16 cellular contexts compared by ENCODE assay signal in the genomic region with DNA sequence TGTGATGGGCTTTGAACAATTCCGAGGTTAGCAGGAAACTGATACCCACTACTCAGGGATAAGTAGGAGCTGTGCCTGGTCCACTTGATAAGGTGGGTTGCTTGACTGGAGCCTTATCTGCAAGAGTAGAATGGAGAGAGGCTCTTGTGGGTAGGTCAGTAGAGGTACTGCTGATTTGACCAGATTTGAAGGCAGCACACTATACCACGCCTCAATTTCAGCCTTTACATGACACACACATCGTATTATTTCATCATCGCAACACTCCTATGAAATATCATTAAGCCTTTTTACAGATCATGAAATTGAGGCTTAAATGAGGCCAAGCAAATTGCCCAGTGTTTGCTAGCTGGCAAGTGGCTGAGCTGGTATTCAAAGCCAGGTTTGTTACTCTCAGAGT.
A peak's percentile ranks its signal among the peaks of the same experiment; 100 is the strongest.
DNase-seq lines count a peak whose midpoint lies in the region; ATAC-seq, FAIRE-seq and TF ChIP-seq lines count a peak whose summit lies in the region.
"Had no signal": no experiment of that assay in that cellular context is flagged by ENCODE, and none has a peak within 500 bp of the region (broad histone marks: within the 10 kb centered on the region; RNA-seq: fewer than 3 reads in every experiment).

No MANE protein-coding gene starts in this region.

- no peak for TF ChIP-seq CTCF in bronchial epithelial cell (IDR thresholded peaks at IDR 0.05; ENCODE audit: insufficient read depth, low read length, severe bottlenecking)
- TF ChIP-seq CTCF in HepG2 (CRISPR knock-in tag; IDR thresholded peaks at IDR 0.05) = no peak

- no peaks in the 10 kb centered on the region for H3K79me2 ChIP-seq in HepG2 (ENCODE audit: insufficient read depth, low read length)

- H3K4me3 ChIP-seq in bronchial epithelial cell (ENCODE audit: low read depth, low read length) = no peak overlapping the region
- H3K4me3 ChIP-seq in HepG2 (replicated peaks in 1 of 3; ENCODE audit: insufficient read depth in 1 of 3, low read depth in 2 of 3, low read length in 3 of 3) = no peak overlapping the region
- no peak overlapping the region for H3K4me3 ChIP-seq in skeletal muscle satellite cell (ENCODE audit: low read length)

- DNase-seq in NCI-H1092 treated with DMSO at 0.1 percent for 48 hours (lab: John Stamatoyannopoulos, UW) = peak; percentile 14
- no peak for DNase-seq in NCI-H1092 (lab: John Stamatoyannopoulos, UW)
- DNase-seq in bronchial epithelial cell (ENCODE audit: low read depth) = peak; percentile 32
- DNase-seq in HepG2 (ENCODE audit: low spot score) = no peak
- DNase-seq in activated naive CD8-positive, alpha-beta T cell treated with anti-CD3 and anti-CD28 coated beads, Interleukin-2, amount 50 U/mL, for 24 hours = no peak
- no peak for DNase-seq in NCI-H510A treated with DMSO at 0.1 percent for 48 hours (lab: John Stamatoyannopoulos, UW)
- DNase-seq: BE2C; CD8-positive, alpha-beta T cell; DMS79; H7; NCI-H1694 treated with DMSO at 0.1 percent for 48 hours; NCI-H82 had no signal

- no peak for ATAC-seq in HepG2
- ATAC-seq in activated naive CD8-positive, alpha-beta T cell treated with anti-CD3 and anti-CD28 coated beads, Interleukin-2, amount 50 U/mL, for 24 hours = no peak
- ATAC-seq in HG03342 (IDR thresholded peaks at IDR 0.05; ENCODE audit: unreplicated experiment) = no peak
- ATAC-seq: CD8-positive, alpha-beta T cell had no signal

- no peak for TF ChIP-seq EP300 in HepG2 (IDR thresholded peaks at IDR 0.05; ENCODE audit: low read depth in 2 of 2, low read length in 2 of 2)
- TF ChIP-seq EP300 in HepG2 (CRISPR knock-in tag; IDR thresholded peaks at IDR 0.05; ENCODE audit: borderline replicate concordance) = no peak

- TF ChIP-seq RAD21 in HepG2 (CRISPR knock-in tag; IDR thresholded peaks at IDR 0.05) = no peak

- FAIRE-seq in bronchial epithelial cell (lab: Jason Lieb, UNC) = no peak
- no peak for FAIRE-seq in HepG2 (lab: Jason Lieb, UNC)
- FAIRE-seq: D721Med had no signal

- no peaks in the 10 kb centered on the region for H3K36me3 Mint-ChIP-seq in activated naive CD8-positive, alpha-beta T cell treated with anti-CD3 and anti-CD28 coated beads, Interleukin-2, amount 50 U/mL, for 24 hours (ENCODE audit: low read depth)
- H3K36me3 Mint-ChIP-seq: CD8-positive, alpha-beta T cell had no signal

- H3K27me3 ChIP-seq in bronchial epithelial cell (ENCODE audit: control insufficient read depth, insufficient read depth, low read length) (no peaks in the 10 kb centered on the region), HepG2 (ENCODE audit: control insufficient read depth in 1 of 2, insufficient read depth in 2 of 2, low read length in 2 of 2) (no peaks in the 10 kb centered on the region; a peak in 1 of 5 replicates), skeletal muscle satellite cell (ENCODE audit: control insufficient read depth, insufficient read depth, low read length) (no peaks in the 10 kb centered on the region)
- H3K27me3 ChIP-seq: BE2C had no signal

- H3K27ac ChIP-seq in HepG2 (ENCODE audit: extremely low read length, insufficient read depth, low read length) = no peak overlapping the region
- H3K27ac ChIP-seq: 22Rv1 had no signal

- no peaks in the 10 kb centered on the region for H3K4me1 ChIP-seq in HepG2 (ENCODE audit: insufficient read depth, low read length)
- H3K4me1 ChIP-seq in skeletal muscle satellite cell (ENCODE audit: control insufficient read depth, insufficient read depth, low read length) = peaks cover 94% of the 10 kb centered on the region
- H3K4me1 ChIP-seq: BE2C had no signal

- no peaks in the 10 kb centered on the region for H4K20me1 ChIP-seq in HepG2 (ENCODE audit: insufficient read depth, low read length)

- H3K9me3 ChIP-seq in HepG2 (ENCODE audit: low read length) = no peaks in the 10 kb centered on the region
- H3K9me3 ChIP-seq in skeletal muscle satellite cell (replicated peaks; ENCODE audit: low read length) = no peaks in the 10 kb centered on the region
- H3K9me3 ChIP-seq: BE2C had no signal

- CTCF ChIA-PET in HepG2 (lab: Yijun Ruan, JAX; ENCODE audit: low intra/inter-chr PET ratio, low total read pairs) = no interaction called here

- H3K27ac Mint-ChIP-seq in activated naive CD8-positive, alpha-beta T cell treated with anti-CD3 and anti-CD28 coated beads, Interleukin-2, amount 50 U/mL, for 24 hours = no peak overlapping the region
- H3K27ac Mint-ChIP-seq: CD8-positive, alpha-beta T cell had no signal

- peaks cover 17% of the 10 kb centered on the region for H3K4me1 Mint-ChIP-seq in activated naive CD8-positive, alpha-beta T cell treated with anti-CD3 and anti-CD28 coated beads, Interleukin-2, amount 50 U/mL, for 24 hours

- no TSS peak for BruUV-seq in HepG2 (replicated peaks; lab: Mats Ljungman, UMichigan)

- TF ChIP-seq POLR2A in HepG2 (IDR thresholded peaks at IDR 0.05; ENCODE audit: insufficient read depth in 1 of 2, low read depth in 2 of 2, low read length in 2 of 2) = no peak

- intact Hi-C loops in HepG2 (cut with micrococcal nuclease; ENCODE audit: unreplicated experiment) = no loop called here

- in situ Hi-C loops in HepG2 (cut with HindIII; ENCODE audit: extremely low pct_ligation_motif_present, low pct_unique_long_range_greater_than_20kb) = no loop called here

- H3K9ac ChIP-seq in HepG2 (ENCODE audit: insufficient read depth, low read depth, low read length) (no peak overlapping the region), skeletal muscle satellite cell (ENCODE audit: low read depth, low read length) (peak overlapping the region; percentile 87)

- H3K9me3 Mint-ChIP-seq in activated naive CD8-positive, alpha-beta T cell treated with anti-CD3 and anti-CD28 coated beads, Interleukin-2, amount 50 U/mL, for 24 hours = no peaks in the 10 kb centered on the region
- H3K9me3 Mint-ChIP-seq: CD8-positive, alpha-beta T cell had no signal

- H3K4me2 ChIP-seq in HepG2 (ENCODE audit: low read depth, low read length) (no peak overlapping the region), skeletal muscle satellite cell (ENCODE audit: low read length) (no peak overlapping the region)

- H3K36me3 ChIP-seq in bronchial epithelial cell (ENCODE audit: control insufficient read depth, insufficient read depth, low read length) = no peaks in the 10 kb centered on the region
- no peaks in the 10 kb centered on the region for H3K36me3 ChIP-seq in HepG2 (replicated peaks in 1 of 2; ENCODE audit: control insufficient read depth in 1 of 2, insufficient read depth in 2 of 2, low read length in 2 of 2)
- no peaks in the 10 kb centered on the region for H3K36me3 ChIP-seq in skeletal muscle satellite cell (ENCODE audit: insufficient read depth, low read length)
- H3K36me3 ChIP-seq: BE2C had no signal

- peaks cover 1% of the 10 kb centered on the region for H3K27me3 Mint-ChIP-seq in activated naive CD8-positive, alpha-beta T cell treated with anti-CD3 and anti-CD28 coated beads, Interleukin-2, amount 50 U/mL, for 24 hours

- H3K4me3 Mint-ChIP-seq in activated naive CD8-positive, alpha-beta T cell treated with anti-CD3 and anti-CD28 coated beads, Interleukin-2, amount 50 U/mL, for 24 hours = no peak overlapping the region
- H3K4me3 Mint-ChIP-seq: CD8-positive, alpha-beta T cell had no signal

- H2AFZ ChIP-seq in HepG2 (ENCODE audit: low read length) = no peak overlapping the region

- WGBS in HepG2 (ENCODE audit: low lambda C conversion rate) = 47% methylated on average over 4 of the region's 4 CpGs

- POLR2A ChIA-PET in HepG2 (lab: Yijun Ruan, JAX) = no interaction called here

TF ChIP-seq in HepG2, 621 proteins besides CTCF, POLR2A, EP300 and RAD21:
- TF ChIP-seq SIX1 (CRISPR knock-in tag; IDR thresholded peaks at IDR 0.05; ENCODE audit: borderline replicate concordance) (no peak), MED13 (CRISPR knock-in tag; IDR thresholded peaks at IDR 0.05) (no peak), GATAD1 (CRISPR knock-in tag; IDR thresholded peaks at IDR 0.05) (no peak), HMG20A (CRISPR knock-in tag; IDR thresholded peaks at IDR 0.05; ENCODE audit: borderline replicate concordance) (no peak), CEBPB (IDR thresholded peaks at IDR 0.05; ENCODE audit: borderline replicate concordance, low read depth, low read length) (peak; percentile 37), SPEN (CRISPR knock-in tag; IDR thresholded peaks at IDR 0.05; ENCODE audit: low read depth) (no peak), ZNF343 (CRISPR knock-in tag; IDR thresholded peaks at IDR 0.05) (no peak), ATF7 (IDR thresholded peaks at IDR 0.05) (peak; percentile 34; the same call in 1 of the 2 replicates), ATF7 (CRISPR knock-in tag; IDR thresholded peaks at IDR 0.05) (no peak), ZNF124 (CRISPR knock-in tag; IDR thresholded peaks at IDR 0.05) (no peak), REL (CRISPR knock-in tag; conservative IDR thresholded peaks at IDR 0.05) (no peak), MIER2 (CRISPR knock-in tag; IDR thresholded peaks at IDR 0.05) (no peak)
- TF ChIP-seq, protein P1, sequence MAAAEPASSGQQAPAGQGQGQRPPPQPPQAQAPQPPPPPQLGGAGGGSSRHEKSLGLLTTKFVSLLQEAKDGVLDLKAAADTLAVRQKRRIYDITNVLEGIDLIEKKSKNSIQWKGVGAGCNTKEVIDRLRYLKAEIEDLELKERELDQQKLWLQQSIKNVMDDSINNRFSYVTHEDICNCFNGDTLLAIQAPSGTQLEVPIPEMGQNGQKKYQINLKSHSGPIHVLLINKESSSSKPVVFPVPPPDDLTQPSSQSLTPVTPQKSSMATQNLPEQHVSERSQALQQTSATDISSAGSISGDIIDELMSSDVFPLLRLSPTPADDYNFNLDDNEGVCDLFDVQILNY (CRISPR knock-in tag; conservative IDR thresholded peaks at IDR 0.05) = no peak

Comparison
In these comparisons a context has a peak if more than half of its experiments do, and no peak if none do; other contexts are left out.
1. DNase-seq: peak in NCI-H1092 treated with DMSO at 0.1 percent for 48 hours (single experiment) and bronchial epithelial cell (single experiment); none in NCI-H1092 (single experiment), HepG2 (single experiment), activated naive CD8-positive, alpha-beta T cell treated with anti-CD3 and anti-CD28 coated beads, Interleukin-2, amount 50 U/mL, for 24 hours (single experiment) and NCI-H510A treated with DMSO at 0.1 percent for 48 hours (single experiment).